ENCODE assay signal across 1 cellular context in the genomic region with DNA sequence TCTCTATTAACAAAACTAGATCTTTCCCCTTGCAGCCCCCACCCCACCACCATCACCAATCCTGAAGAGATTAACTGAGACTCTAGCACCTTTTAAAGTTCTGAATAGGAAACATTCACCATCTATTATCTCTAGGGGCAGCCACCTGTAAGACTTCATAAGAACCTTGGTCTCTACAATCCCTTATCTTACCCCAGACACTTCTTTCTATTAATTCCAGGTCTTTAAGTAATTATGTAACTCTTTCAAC.
TF ChIP-seq lines count a peak whose summit lies in the region.

No MANE protein-coding gene starts in this region.

TF ChIP-seq in IMR-90, 13 proteins besides CTCF, POLR2A, EP300 and RAD21:
- TF ChIP-seq CEBPB (IDR thresholded peaks at IDR 0.05; ENCODE audit: low read depth, low read length) (no peak), MAZ (IDR thresholded peaks at IDR 0.05; ENCODE audit: borderline replicate concordance, low read depth, low read length) (no peak)
- TF ChIP-seq, protein P1, sequence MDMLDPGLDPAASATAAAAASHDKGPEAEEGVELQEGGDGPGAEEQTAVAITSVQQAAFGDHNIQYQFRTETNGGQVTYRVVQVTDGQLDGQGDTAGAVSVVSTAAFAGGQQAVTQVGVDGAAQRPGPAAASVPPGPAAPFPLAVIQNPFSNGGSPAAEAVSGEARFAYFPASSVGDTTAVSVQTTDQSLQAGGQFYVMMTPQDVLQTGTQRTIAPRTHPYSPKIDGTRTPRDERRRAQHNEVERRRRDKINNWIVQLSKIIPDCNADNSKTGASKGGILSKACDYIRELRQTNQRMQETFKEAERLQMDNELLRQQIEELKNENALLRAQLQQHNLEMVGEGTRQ (IDR thresholded peaks at IDR 0.05; ENCODE audit: low read depth, low read length), result no peak
- TF ChIP-seq, protein P2, sequence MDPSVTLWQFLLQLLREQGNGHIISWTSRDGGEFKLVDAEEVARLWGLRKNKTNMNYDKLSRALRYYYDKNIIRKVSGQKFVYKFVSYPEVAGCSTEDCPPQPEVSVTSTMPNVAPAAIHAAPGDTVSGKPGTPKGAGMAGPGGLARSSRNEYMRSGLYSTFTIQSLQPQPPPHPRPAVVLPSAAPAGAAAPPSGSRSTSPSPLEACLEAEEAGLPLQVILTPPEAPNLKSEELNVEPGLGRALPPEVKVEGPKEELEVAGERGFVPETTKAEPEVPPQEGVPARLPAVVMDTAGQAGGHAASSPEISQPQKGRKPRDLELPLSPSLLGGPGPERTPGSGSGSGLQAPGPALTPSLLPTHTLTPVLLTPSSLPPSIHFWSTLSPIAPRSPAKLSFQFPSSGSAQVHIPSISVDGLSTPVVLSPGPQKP (IDR thresholded peaks at IDR 0.05; ENCODE audit: borderline replicate concordance, low read depth, low read length), result no peak
